In genomic region chr9:86175223-86175622, GRCh38 we compare ENCODE assay signal across 32 cellular contexts.
DNase-seq lines count a peak whose midpoint lies in the region; ATAC-seq and TF ChIP-seq lines count a peak whose summit lies in the region.
"Had no signal": no experiment of that assay in that cellular context is flagged by ENCODE, and none has a peak within 500 bp of the region (broad histone marks: within the 10 kb centered on the region; RNA-seq: fewer than 3 reads in every experiment).

No MANE protein-coding gene starts in this region.

- ATAC-seq in upper lobe of right lung: no peak
- ATAC-seq: activated CD4-positive, CD25-positive, alpha-beta regulatory T cell treated with anti-CD3 and anti-CD28 coated beads, Interleukin-2, amount 50 U/mL, for 24 hours; activated CD8-positive, alpha-beta memory T cell treated with anti-CD3 and anti-CD28 coated beads, Interleukin-2, amount 10 ng/mL, durations not matched to agents 7 days and 5 days; activated T-cell treated with anti-CD3 and anti-CD28 coated beads, Interleukin-2, amount 50 U/mL, for 4 hours; effector memory CD8-positive, alpha-beta T cell; K562; left lobe of liver; pancreas had no signal

- peak; percentile 38 for DNase-seq in DMS53 (lab: John Stamatoyannopoulos, UW)
- DNase-seq in DMS53 treated with DMSO at 0.1 percent for 48 hours (lab: John Stamatoyannopoulos, UW; ENCODE audit: unreplicated experiment): no peak
- peak; percentile 12 for DNase-seq in GM12865 (ENCODE audit: low read depth)
- peak; percentile 74 for DNase-seq in NCI-H2029 treated with DMSO at 0.1 percent for 48 hours (lab: John Stamatoyannopoulos, UW)
- DNase-seq in SJCRH30: peak; percentile 31 to 65
- no peak for DNase-seq in ecto neural progenitor cell (ENCODE audit: low spot score)
- no peak for DNase-seq in GM03348 (ENCODE audit: low spot score)
- no peak for DNase-seq in upper lobe of right lung
- DNase-seq: activated CD4-positive, alpha-beta T cell treated with anti-CD3 and anti-CD28 coated beads, Interleukin-2, amount 50 U/mL, for 4 hours; activated CD8-positive, alpha-beta memory T cell treated with anti-CD3 and anti-CD28 coated beads, Interleukin-2, amount 10 ng/mL, durations not matched to agents 7 days and 5 days; activated gamma-delta T cell treated with Interleukin-2 at 50 U/mL for 16 hours; activated T-cell treated with anti-CD3 and anti-CD28 coated beads, Interleukin-2, amount 50 U/mL, for 4 hours; C1 segment of cervical spinal cord; colonic mucosa; COR-L47; DMS79 treated with DMSO at 0.1 percent for 48 hours; effector memory CD8-positive, alpha-beta T cell; GF-D8; NCI-H1694; NCI-H2227 treated with DMSO at 0.1 percent for 48 hours; NCI-H82; pancreas; small intestine; stimulated activated naive CD4-positive, alpha-beta T cell; upper lobe of left lung had no signal

- intact Hi-C loops in upper lobe of right lung (cut with DNase I): no loop called here

- H3K36me3 ChIP-seq in SJCRH30: no peaks in the 10 kb centered on the region
- no peaks in the 10 kb centered on the region for H3K36me3 ChIP-seq in upper lobe of right lung
- H3K36me3 ChIP-seq: cardiac muscle cell, colonic mucosa, pancreas, suprapubic skin, upper lobe of left lung had no signal

- H3K4me3 ChIP-seq in GM12865 (ENCODE audit: low read depth, low read length) (no peak overlapping the region), SJCRH30 (no peak overlapping the region), upper lobe of right lung (no peak overlapping the region)
- H3K4me3 ChIP-seq: cardiac muscle cell, colonic mucosa, K562, pancreas, suprapubic skin, upper lobe of left lung had no signal

- no peak for TF ChIP-seq CTCF in GM12865 (IDR thresholded peaks at IDR 0.05; ENCODE audit: insufficient read depth, low read depth, low read length, missing control alignments)
- no peak for TF ChIP-seq CTCF in upper lobe of right lung (IDR thresholded peaks at IDR 0.05)

- no peaks in the 10 kb centered on the region for H3K9me3 ChIP-seq in SJCRH30 (replicated peaks)
- H3K9me3 ChIP-seq in upper lobe of right lung: no peaks in the 10 kb centered on the region
- H3K9me3 ChIP-seq: colonic mucosa, pancreas, SK-N-SH, suprapubic skin, upper lobe of left lung had no signal

- H3K27ac ChIP-seq in SJCRH30: no peak overlapping the region
- H3K27ac ChIP-seq in upper lobe of right lung: no peak overlapping the region
- H3K27ac ChIP-seq: 22Rv1, cardiac muscle cell, colonic mucosa, pancreas, suprapubic skin, upper lobe of left lung had no signal

- H3K4me1 ChIP-seq in SJCRH30: peaks cover 10% of the 10 kb centered on the region
- no peaks in the 10 kb centered on the region for H3K4me1 ChIP-seq in upper lobe of right lung
- H3K4me1 ChIP-seq: colonic mucosa, pancreas, suprapubic skin, upper lobe of left lung had no signal

- no peaks in the 10 kb centered on the region for H3K27me3 ChIP-seq in SJCRH30
- H3K27me3 ChIP-seq in upper lobe of right lung: no peaks in the 10 kb centered on the region
- H3K27me3 ChIP-seq: cardiac muscle cell, colonic mucosa, pancreas, suprapubic skin, upper lobe of left lung had no signal

Comparison
In these comparisons a context has a peak if more than half of its experiments do, and no peak if none do; other contexts are left out.
1. DNase-seq: peak in DMS53 (single experiment), GM12865 (single experiment), NCI-H2029 treated with DMSO at 0.1 percent for 48 hours (single experiment) and SJCRH30 (2 of 2); none in DMS53 treated with DMSO at 0.1 percent for 48 hours (single experiment), ecto neural progenitor cell (single experiment), GM03348 (single experiment) and upper lobe of right lung (single experiment).